ENCODE assay signal across 25 cellular contexts in genomic region chr6:99345164-99345563, GRCh38. TPM values are rescaled to one million over a fixed set of nuclear protein-coding genes. Genes with fewer than 3 reads are reported as not detected.
"Had no signal": no experiment of that assay in that cellular context is flagged by ENCODE, and none has a peak within 500 bp of the region (broad histone marks: within the 10 kb centered on the region; RNA-seq: fewer than 3 reads in every experiment).

No MANE protein-coding gene starts in this region.

- FAIRE-seq: endometrium, keratinocyte, urothelium cell line had no signal

- H3K27ac ChIP-seq: gastrocnemius medialis, heart right ventricle, prostate gland, skin epidermis, spleen, thoracic aorta, tibial nerve, upper lobe of left lung had no signal

- DNase-seq: cerebellar nuclear complex; cortex of kidney; effector memory CD8-positive, alpha-beta T cell; erythroblast; gastrocnemius medialis; heart right ventricle; hypothalamus; immature natural killer cell; midbrain; naive thymus-derived CD4-positive, alpha-beta T cell; nucleus accumbens; right cardiac atrium; spleen; stimulated activated CD4-positive, alpha-beta T cell treated with anti-CD3 and anti-CD28 coated beads, Interleukin-4, amount 100 ng/mL, for 4 hours; stimulated activated naive B cell treated with anti-CD40 and anti-IgM and Interleukin-4, amounts not matched to agents 10 μg/mL and 1 μg/mL and 100 μg/mL, for 72 hours; upper lobe of left lung had no signal

- H3K4me1 ChIP-seq: prostate gland had no signal

- ATAC-seq: effector memory CD8-positive, alpha-beta T cell; gastrocnemius medialis; heart right ventricle; left lobe of liver; naive thymus-derived CD4-positive, alpha-beta T cell; right cardiac atrium; stimulated activated naive B cell treated with anti-CD40 and anti-IgM and Interleukin-4, amounts not matched to agents 10 μg/mL and 1 μg/mL and 100 μg/mL, for 72 hours had no signal

- H3K4me3 ChIP-seq: gastrocnemius medialis, heart right ventricle, lung, prostate gland, skin epidermis, spleen, thoracic aorta, tibial nerve, upper lobe of left lung had no signal

- H3K9me3 ChIP-seq: gastrocnemius medialis, heart right ventricle, prostate gland, spleen, thoracic aorta, tibial nerve, upper lobe of left lung had no signal

- H3K36me3 ChIP-seq: gastrocnemius medialis, heart right ventricle, prostate gland, spleen, thoracic aorta, tibial nerve, upper lobe of left lung had no signal

RNA-seq across cellular contexts. Expression of gene FAXC, which starts 4.3 kb away (rescaled TPM):
- total RNA-seq: naive thymus-derived CD4-positive, alpha-beta T cell had no signal
- polyA plus RNA-seq: immature natural killer cell; naive thymus-derived CD4-positive, alpha-beta T cell had no signal
